In the genomic region with DNA sequence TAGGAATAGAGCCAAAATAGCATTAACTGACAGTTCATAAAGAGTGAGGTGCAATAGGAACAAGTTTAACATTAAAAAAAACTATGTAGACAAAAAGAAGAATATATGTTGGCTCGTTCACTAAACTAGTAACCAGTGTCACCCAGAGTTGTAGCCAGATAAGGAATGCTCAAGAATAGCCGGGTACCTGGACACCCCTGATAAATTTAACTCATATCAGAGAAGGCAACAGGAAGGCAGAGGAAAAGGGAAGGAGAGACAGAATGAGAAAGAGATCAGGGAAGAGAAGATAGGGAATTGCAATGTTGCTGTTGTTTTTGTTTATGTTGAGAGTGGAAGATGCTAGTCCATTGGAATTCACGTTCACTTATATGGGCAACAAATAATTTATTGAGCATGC, we compare ENCODE assay signal across 26 cellular contexts. TPM values are rescaled to one million over a fixed set of nuclear protein-coding genes. Genes with fewer than 3 reads are reported as not detected.
DNase-seq lines count a peak whose midpoint lies in the region; ATAC-seq and TF ChIP-seq lines count a peak whose summit lies in the region.
"Had no signal": no experiment of that assay in that cellular context is flagged by ENCODE, and none has a peak within 500 bp of the region (broad histone marks: within the 10 kb centered on the region; RNA-seq: fewer than 3 reads in every experiment).

No MANE protein-coding gene starts in this region.

- TF ChIP-seq POLR2A in erythroblast (IDR thresholded peaks at IDR 0.05; ENCODE audit: low read length) = no peak

- H3K9me3 Mint-ChIP-seq in osteocyte (ENCODE audit: unreplicated experiment) = no peaks in the 10 kb centered on the region

- intact Hi-C loops in left ventricle myocardium inferior (cut with micrococcal nuclease) = no loop called here
- intact Hi-C loops in heart right ventricle (cut with DNase I) = loop anchor here in 3 of 10 donors (10.0 kb wide), 1 partner anchor 204 kb away; no protein-coding TSS in a partner anchor

- H3K4me1 ChIP-seq in left ventricle myocardium inferior = peaks cover 38% of the 10 kb centered on the region
- peaks cover 2 to 37% (median 32%) of the 10 kb centered on the region in 9 donors for H3K4me1 ChIP-seq in heart right ventricle

- no peaks in the 10 kb centered on the region for H3K36me3 Mint-ChIP-seq in osteocyte (ENCODE audit: unreplicated experiment)

- no peak overlapping the region for H3K4me3 ChIP-seq in left ventricle myocardium inferior
- H3K4me3 ChIP-seq in heart right ventricle = no peak overlapping the region
- no peak overlapping the region for H3K4me3 ChIP-seq in foreskin fibroblast (ENCODE audit: low read depth in 1 of 2, low read length in 2 of 2)
- H3K4me3 ChIP-seq: BLaER1 treated with 17β-estradiol and CSF1 and Interleukin-3, amounts not matched to agents 10 nM and 100 nM had no signal

- no peak for TF ChIP-seq CTCF in left ventricle myocardium inferior (IDR thresholded peaks at IDR 0.05; ENCODE audit: borderline replicate concordance)
- TF ChIP-seq CTCF in heart right ventricle (IDR thresholded peaks at IDR 0.05) = no peak
- TF ChIP-seq CTCF in osteocyte (IDR thresholded peaks at IDR 0.05) = no peak
- no peak for TF ChIP-seq CTCF in foreskin fibroblast (IDR thresholded peaks at IDR 0.05; ENCODE audit: low read depth, low read length)

- H3K27ac Mint-ChIP-seq in osteocyte (ENCODE audit: unreplicated experiment) = no peak overlapping the region

- peaks cover 41% of the 10 kb centered on the region for H3K4me1 Mint-ChIP-seq in osteocyte (ENCODE audit: unreplicated experiment)

- H3K27me3 ChIP-seq in left ventricle myocardium inferior (ENCODE audit: low read depth) (no peaks in the 10 kb centered on the region), heart right ventricle (no peaks in the 10 kb centered on the region)
- H3K27me3 ChIP-seq: BLaER1 treated with 17β-estradiol and CSF1 and Interleukin-3, amounts not matched to agents 10 nM and 100 nM had no signal

- no peak for DNase-seq in left ventricle myocardium inferior
- no peak for DNase-seq in heart right ventricle
- DNase-seq in erythroblast (lab: John Stamatoyannopoulos, UW) = peak; percentile 10 to 19
- DNase-seq in osteocyte (ENCODE audit: extremely low spot score, unreplicated experiment) = peak; percentile 2
- DNase-seq in mesenteric fat pad (ENCODE audit: low spot score) = no peak
- DNase-seq in left lobe of liver (ENCODE audit: low spot score) = no peak
- DNase-seq in foreskin fibroblast = no peak
- DNase-seq in islet precursor cell = no peak
- DNase-seq: 8988T; Caco-2; CD4-positive, alpha-beta memory T cell; DMS 273 treated with DMSO at 0.1 percent for 48 hours; DMS79 treated with DMSO at 0.1 percent for 48 hours; H7; KG1; NCI-H1105; NCI-H146; NCI-H2029; NCI-H345; NCI-H524; NCI-H774; NK-92 treated with Interleukin-12 subunit alpha and Interleukin-12 subunit beta, amount 100 ng/mL, for 24 hours had no signal

- ATAC-seq in heart right ventricle = no peak
- ATAC-seq in left lobe of liver = no peak
- ATAC-seq: HepG2, Right ventricle myocardium inferior had no signal

- no peaks in the 10 kb centered on the region for H3K27me3 Mint-ChIP-seq in osteocyte (ENCODE audit: unreplicated experiment)
- H3K27me3 Mint-ChIP-seq: CD4-positive, alpha-beta memory T cell had no signal

- H3K36me3 ChIP-seq in left ventricle myocardium inferior (no peaks in the 10 kb centered on the region), heart right ventricle (no peaks in the 10 kb centered on the region)

- WGBS in heart right ventricle, 2 donors = 63 to 77% methylated on average over 3 of the region's 3 CpGs

- no peak overlapping the region for H3K4me3 Mint-ChIP-seq in osteocyte (ENCODE audit: unreplicated experiment)

- H3K27ac ChIP-seq in left ventricle myocardium inferior (replicated peaks) (peak overlapping the region; percentile 85), heart right ventricle (peak overlapping the region in 3 of 10 donors; percentile 76 to 89 (median 78))
- H3K27ac ChIP-seq: BLaER1 treated with 17β-estradiol and CSF1 and Interleukin-3, amounts not matched to agents 10 nM and 100 nM; HL-60 had no signal

- H3K9me3 ChIP-seq in left ventricle myocardium inferior (replicated peaks) (no peaks in the 10 kb centered on the region), heart right ventricle (no peaks in the 10 kb centered on the region)
- H3K9me3 ChIP-seq: BLaER1 treated with 17β-estradiol and CSF1 and Interleukin-3, amounts not matched to agents 10 nM and 100 nM; Caco-2 had no signal

RNA-seq across cellular contexts. Expression of a gene that starts 31.6 kb away (rescaled TPM):
- total RNA-seq in left ventricle myocardium inferior (46.9 TPM), heart right ventricle (10 to 100 TPM; 36.0 to 61.9 (median 53.3) TPM), osteocyte (29.3 and 30.0 TPM in 2 replicates), mesenteric fat pad (31.6 TPM), left lobe of liver (7.7 TPM)
- 1 to 10 TPM; 5.1 to 5.9 TPM for polyA plus RNA-seq in heart right ventricle

Comparison
In these comparisons a context has a peak if more than half of its experiments do, and no peak if none do; other contexts are left out.
1. DNase-seq: peak in erythroblast (2 of 2) and osteocyte (single experiment); none in left ventricle myocardium inferior (single experiment), heart right ventricle (0 of 2), mesenteric fat pad (single experiment), left lobe of liver (single experiment), foreskin fibroblast (0 of 2) and islet precursor cell (single experiment).